17 cellular contexts compared by ENCODE assay signal in the genomic region with DNA sequence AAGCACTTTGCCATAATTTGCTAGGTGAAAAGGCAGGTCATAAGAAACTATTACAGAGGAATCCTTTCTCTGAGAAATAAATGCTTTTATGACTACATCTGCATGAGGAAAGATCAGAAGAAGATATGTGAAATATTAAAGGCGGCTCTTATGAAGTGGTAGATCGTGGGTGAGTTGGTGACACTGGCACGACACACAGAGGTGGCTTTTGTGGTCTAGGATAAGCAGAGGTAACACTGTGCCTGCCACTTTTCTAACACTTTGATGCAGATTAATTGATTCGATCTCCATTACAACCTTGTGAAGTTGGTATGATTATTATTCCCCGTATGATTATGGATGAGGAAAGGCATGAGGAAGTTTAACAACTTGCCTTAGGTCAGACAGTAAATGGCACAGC.
"Had no signal": no experiment of that assay in that cellular context is flagged by ENCODE, and none has a peak within 500 bp of the region (broad histone marks: within the 10 kb centered on the region; RNA-seq: fewer than 3 reads in every experiment).

No MANE protein-coding gene starts in this region.

- H3K4me3 ChIP-seq: dorsolateral prefrontal cortex, esophagus squamous epithelium, heart left ventricle, left ventricle myocardium inferior, suprapubic skin, upper lobe of left lung had no signal

- ATAC-seq: heart left ventricle; natural killer cell treated with Interleukin-12 subunit alpha and Interleukin-12 subunit beta and Interleukin-15 and Interleukin-18, amount 100 ng/mL, for 72 hours; right cardiac atrium had no signal

- H3K27me3 ChIP-seq: esophagus squamous epithelium, suprapubic skin, upper lobe of left lung had no signal

- H3K4me3 Mint-ChIP-seq: memory B cell; natural killer cell treated with Interleukin-12 subunit alpha and Interleukin-12 subunit beta and Interleukin-15 and Interleukin-18, amount 100 ng/mL, for 72 hours had no signal

- H3K4me1 ChIP-seq: suprapubic skin had no signal

- H3K9me3 ChIP-seq: esophagus squamous epithelium, heart left ventricle, left ventricle myocardium inferior, suprapubic skin, upper lobe of left lung had no signal

- H3K9me3 Mint-ChIP-seq: memory B cell; natural killer cell treated with Interleukin-12 subunit alpha and Interleukin-12 subunit beta and Interleukin-15 and Interleukin-18, amount 100 ng/mL, for 72 hours had no signal

- H3K36me3 ChIP-seq: esophagus squamous epithelium, heart left ventricle, left ventricle myocardium inferior, suprapubic skin, upper lobe of left lung had no signal

- H3K27ac Mint-ChIP-seq: memory B cell; natural killer cell treated with Interleukin-12 subunit alpha and Interleukin-12 subunit beta and Interleukin-15 and Interleukin-18, amount 100 ng/mL, for 72 hours; progenitor cell of endocrine pancreas had no signal

- DNase-seq: activated naive CD4-positive, alpha-beta T cell treated with anti-CD3 and anti-CD28 coated beads, Interleukin-2, amount 50 U/mL, for 16 hours; dorsolateral prefrontal cortex; esophagus squamous epithelium; foreskin fibroblast; heart left ventricle; islet precursor cell; left ventricle myocardium inferior; occipital lobe; right cardiac atrium; stimulated activated CD4-positive, alpha-beta T cell treated with anti-CD3 and anti-CD28 coated beads, Interleukin-2, amount 100 ng/mL, for 24 hours; stimulated activated naive CD4-positive, alpha-beta T cell; T-helper 9 cell had no signal

- H3K36me3 Mint-ChIP-seq: memory B cell; natural killer cell treated with Interleukin-12 subunit alpha and Interleukin-12 subunit beta and Interleukin-15 and Interleukin-18, amount 100 ng/mL, for 72 hours had no signal

- H3K27ac ChIP-seq: dorsolateral prefrontal cortex, esophagus squamous epithelium, heart left ventricle, left ventricle myocardium inferior, suprapubic skin, upper lobe of left lung had no signal
